In genomic region chr6:47478233-47479155, GRCh38 we compare ENCODE assay signal across 8 cellular contexts. TPM values are rescaled to one million over a fixed set of nuclear protein-coding genes. Genes with fewer than 3 reads are reported as not detected.
DNase-seq lines count a peak whose midpoint lies in the region; ATAC-seq and TF ChIP-seq lines count a peak whose summit lies in the region.

No MANE protein-coding gene starts in this region.

- peak overlapping the region; percentile 97 to 99 (median 97) for H3K27ac Mint-ChIP-seq in CD4-positive, CD25-positive, alpha-beta regulatory T cell

- H3K4me1 ChIP-seq in CD4-positive, CD25-positive, alpha-beta regulatory T cell (ENCODE audit: control insufficient read depth, insufficient read depth, low read length, poor library complexity, severe bottlenecking) = peaks cover 23% of the 10 kb centered on the region
- H3K4me1 ChIP-seq in mucosa of stomach (ENCODE audit: control insufficient read depth, insufficient read depth, low read length) = peaks cover 17% of the 10 kb centered on the region

- no peaks in the 10 kb centered on the region for H3K9me3 ChIP-seq in CD4-positive, CD25-positive, alpha-beta regulatory T cell (ENCODE audit: control insufficient read depth in 2 of 2, low read length in 2 of 2)
- no peaks in the 10 kb centered on the region for H3K9me3 ChIP-seq in mucosa of stomach (ENCODE audit: control insufficient read depth, low read length)

- H3K4me3 Mint-ChIP-seq in CD4-positive, CD25-positive, alpha-beta regulatory T cell = peak overlapping the region; percentile 91 to 100 (median 100)

- H3K9me3 Mint-ChIP-seq in CD4-positive, CD25-positive, alpha-beta regulatory T cell = no peaks in the 10 kb centered on the region

- peak in 1 of 3 donors; percentile 28 for DNase-seq in CD4-positive, CD25-positive, alpha-beta regulatory T cell
- peak; percentile 37 for DNase-seq in SKM-1 (lab: John Stamatoyannopoulos, UW; ENCODE audit: unreplicated experiment)
- peak; percentile 58 for DNase-seq in epithelial cell of esophagus (ENCODE audit: low read depth)
- DNase-seq in NCI-H1694 (lab: John Stamatoyannopoulos, UW) = no peak

- H3K9ac ChIP-seq in mucosa of stomach (ENCODE audit: low read length) = peak overlapping the region; percentile 93

- H3K27me3 ChIP-seq in CD4-positive, CD25-positive, alpha-beta regulatory T cell (ENCODE audit: control insufficient read depth, insufficient read depth, low read length) = no peaks in the 10 kb centered on the region
- H3K27me3 ChIP-seq in mucosa of stomach (ENCODE audit: control insufficient read depth, insufficient read depth, low read length) = no peaks in the 10 kb centered on the region

- peaks cover 8% of the 10 kb centered on the region for H3K27me3 Mint-ChIP-seq in CD4-positive, CD25-positive, alpha-beta regulatory T cell

- no peaks in the 10 kb centered on the region for H3K36me3 Mint-ChIP-seq in CD4-positive, CD25-positive, alpha-beta regulatory T cell

- peak overlapping the region; percentile 92 for H3K27ac ChIP-seq in CD4-positive, CD25-positive, alpha-beta regulatory T cell (ENCODE audit: insufficient read depth, low read length, poor library complexity, severe bottlenecking)

- no peak for TF ChIP-seq CTCF in epithelial cell of esophagus (IDR thresholded peaks at IDR 0.05; ENCODE audit: insufficient read depth, low read depth, low read length, missing control alignments)

- H3K4me3 ChIP-seq in CD4-positive, CD25-positive, alpha-beta regulatory T cell (ENCODE audit: low read depth, low read length) = peak overlapping the region; percentile 91
- peak overlapping the region; percentile 92 for H3K4me3 ChIP-seq in epithelial cell of esophagus (ENCODE audit: low read length)
- peak overlapping the region; percentile 56 for H3K4me3 ChIP-seq in mucosa of stomach (ENCODE audit: low read length)

- H3K36me3 ChIP-seq in CD4-positive, CD25-positive, alpha-beta regulatory T cell (ENCODE audit: control insufficient read depth, insufficient read depth, low read length) = no peaks in the 10 kb centered on the region
- H3K36me3 ChIP-seq in mucosa of stomach (ENCODE audit: control insufficient read depth, insufficient read depth, low read length) = no peaks in the 10 kb centered on the region

- peaks cover 25 to 52% (median 31%) of the 10 kb centered on the region in 4 donors for H3K4me1 Mint-ChIP-seq in CD4-positive, CD25-positive, alpha-beta regulatory T cell

- ATAC-seq in CD4-positive, CD25-positive, alpha-beta regulatory T cell (ENCODE audit: low read depth in 2 of 2) = no peak
- peak; percentile 30 for ATAC-seq in GM19043 (IDR thresholded peaks at IDR 0.05; ENCODE audit: low read depth, unreplicated experiment)
- peak; percentile 1 for ATAC-seq in HG03442 (IDR thresholded peaks at IDR 0.05; ENCODE audit: unreplicated experiment)
- ATAC-seq in HG03439 (IDR thresholded peaks at IDR 0.05; ENCODE audit: unreplicated experiment) = no peak

RNA-seq across cellular contexts. Expression of gene CD2AP, which starts 0.9 kb away (rescaled TPM):
- 30.5 TPM for total RNA-seq in CD4-positive, CD25-positive, alpha-beta regulatory T cell
- polyA plus RNA-seq in CD4-positive, CD25-positive, alpha-beta regulatory T cell = 1 to 10 TPM; 4.0 to 7.9 (median 6.0) TPM

Comparison
In these comparisons a context has a peak if more than half of its experiments do, and no peak if none do; other contexts are left out.
1. ATAC-seq: peak in GM19043 (single experiment) and HG03442 (single experiment); none in CD4-positive, CD25-positive, alpha-beta regulatory T cell (0 of 2) and HG03439 (single experiment).
2. Peak in every context shown above with its lines, with median percentiles within 50 percentile points of each other: H3K4me3 ChIP-seq.